ENCODE assay signal across 8 cellular contexts in genomic region chr7:27095050-27095896, GRCh38. TPM values are rescaled to one million over a fixed set of nuclear protein-coding genes. Genes with fewer than 3 reads are reported as not detected.
DNase-seq lines count a peak whose midpoint lies in the region; ATAC-seq and TF ChIP-seq lines count a peak whose summit lies in the region.

No MANE protein-coding gene starts in this region.

- no peak overlapping the region for H3K23ac ChIP-seq in trophoblast cell (ENCODE audit: low read length)

- no CpG with 5 or more reads among the region's 33 CpGs for WGBS in trophoblast cell (ENCODE audit: extremely low coverage, insufficient coverage, insufficient read length)

- H4K91ac ChIP-seq in trophoblast cell (ENCODE audit: low read depth, low read length) = no peak overlapping the region

- peak overlapping the region; percentile 78 for H3K4me3 Mint-ChIP-seq in activated CD8-positive, alpha-beta memory T cell treated with anti-CD3 and anti-CD28 coated beads, Interleukin-2, amount 10 ng/mL, durations not matched to agents 7 days and 5 days
- peak overlapping the region; percentile 91 for H3K4me3 Mint-ChIP-seq in endothelial cell (ENCODE audit: unreplicated experiment)

- no peak overlapping the region for H2BK120ac ChIP-seq in trophoblast cell (ENCODE audit: insufficient read depth, low read length, poor library complexity)

- H3K14ac ChIP-seq in trophoblast cell (ENCODE audit: low read length) = no peak overlapping the region

- H3K27ac ChIP-seq in trophoblast cell (ENCODE audit: low read depth, low read length) = no peak overlapping the region

- no peak overlapping the region for H4K8ac ChIP-seq in trophoblast cell (ENCODE audit: low read depth, low read length)

- no peak overlapping the region for H4K12ac ChIP-seq in trophoblast cell (ENCODE audit: low read depth, low read length)

- no peak for TF ChIP-seq CTCF in endothelial cell (IDR thresholded peaks at IDR 0.05; ENCODE audit: unreplicated experiment)

- H3K4me1 Mint-ChIP-seq in activated CD8-positive, alpha-beta memory T cell treated with anti-CD3 and anti-CD28 coated beads, Interleukin-2, amount 10 ng/mL, durations not matched to agents 7 days and 5 days = peaks cover 12% of the 10 kb centered on the region
- peaks cover 55% of the 10 kb centered on the region for H3K4me1 Mint-ChIP-seq in endothelial cell (ENCODE audit: unreplicated experiment)

- H3K4ac ChIP-seq in trophoblast cell (ENCODE audit: low read depth, low read length) = no peak overlapping the region

- H3K36me3 ChIP-seq in NT2/D1 (ENCODE audit: insufficient read depth, insufficient read length, low read length) (peaks cover 9% of the 10 kb centered on the region), trophoblast cell (ENCODE audit: control insufficient read depth in 1 of 2, insufficient read depth in 2 of 2, low read length in 2 of 2) (no peaks in the 10 kb centered on the region)

- DNase-seq in activated CD8-positive, alpha-beta memory T cell treated with anti-CD3 and anti-CD28 coated beads, Interleukin-2, amount 10 ng/mL, durations not matched to agents 7 days and 5 days = peak; percentile 43
- DNase-seq in activated CD8-positive, alpha-beta memory T cell treated with anti-CD3 and anti-CD28 coated beads, Interleukin-2, amount 50 U/mL, for 48 hours = no peak
- DNase-seq in NT2/D1 (ENCODE audit: low read depth, low spot score) (no peak), endothelial cell (ENCODE audit: low spot score) (no peak), trophoblast cell (no peak), H4 (ENCODE audit: low spot score) (no peak), NCI-H1105 treated with DMSO at 0.1 percent for 48 hours (lab: John Stamatoyannopoulos, UW) (no peak)

- H3K27ac Mint-ChIP-seq in activated CD8-positive, alpha-beta memory T cell treated with anti-CD3 and anti-CD28 coated beads, Interleukin-2, amount 10 ng/mL, durations not matched to agents 7 days and 5 days = peak overlapping the region; percentile 65
- H3K27ac Mint-ChIP-seq in endothelial cell (ENCODE audit: unreplicated experiment) = no peak overlapping the region

- no peak overlapping the region for H2BK12ac ChIP-seq in trophoblast cell (ENCODE audit: low read length)

- H3K18ac ChIP-seq in trophoblast cell (ENCODE audit: low read length) = no peak overlapping the region

- no peaks in the 10 kb centered on the region for H3K79me2 ChIP-seq in trophoblast cell (ENCODE audit: control insufficient read depth, insufficient read depth, low read length, poor library complexity)

- H3K9ac ChIP-seq in NT2/D1 (ENCODE audit: insufficient read length, low read depth) = no peak overlapping the region
- H3K9ac ChIP-seq in trophoblast cell (ENCODE audit: low read length) = no peak overlapping the region

- CTCF ChIA-PET in activated CD8-positive, alpha-beta memory T cell treated with anti-CD3 and anti-CD28 coated beads, Interleukin-2, amount 10 ng/mL, durations not matched to agents 7 days and 5 days (lab: Charles Lee) = interaction anchor here (1.2 to 1.4 kb wide), 2 partner anchors 66 to 414 kb away, joined by 3 to 4 read pairs; no protein-coding TSS in a partner anchor

- H3K79me1 ChIP-seq in trophoblast cell (ENCODE audit: low read length) = no peaks in the 10 kb centered on the region

- peak overlapping the region; percentile 72 for H3K4me2 ChIP-seq in trophoblast cell (ENCODE audit: low read length)

- H3K4me1 ChIP-seq in NT2/D1 (ENCODE audit: insufficient read depth, insufficient read length) (peaks cover 11% of the 10 kb centered on the region), trophoblast cell (ENCODE audit: control insufficient read depth in 1 of 2, insufficient read depth in 2 of 2, low read length in 2 of 2) (peaks cover 11% of the 10 kb centered on the region in 2 experiments)

- H3K4me3 ChIP-seq in NT2/D1 (ENCODE audit: insufficient read length, low read depth) (peak overlapping the region; percentile 60), trophoblast cell (ENCODE audit: low read depth, low read length) (peak overlapping the region; percentile 8)

- H3K27me3 ChIP-seq in NT2/D1 (ENCODE audit: insufficient read depth, insufficient read length) (peaks cover 81% of the 10 kb centered on the region), trophoblast cell (ENCODE audit: insufficient read depth, low read length) (peaks cover 78% of the 10 kb centered on the region)

- ATAC-seq in activated CD8-positive, alpha-beta memory T cell treated with anti-CD3 and anti-CD28 coated beads, Interleukin-2, amount 10 ng/mL, durations not matched to agents 7 days and 5 days = peak; percentile 17
- ATAC-seq in GM21367 (IDR thresholded peaks at IDR 0.05; ENCODE audit: unreplicated experiment) = no peak

- H3K9me3 Mint-ChIP-seq in activated CD8-positive, alpha-beta memory T cell treated with anti-CD3 and anti-CD28 coated beads, Interleukin-2, amount 10 ng/mL, durations not matched to agents 7 days and 5 days (ENCODE audit: low read depth) = no peaks in the 10 kb centered on the region
- no peaks in the 10 kb centered on the region for H3K9me3 Mint-ChIP-seq in endothelial cell (ENCODE audit: unreplicated experiment)

- peaks cover 6% of the 10 kb centered on the region for H3K36me3 Mint-ChIP-seq in activated CD8-positive, alpha-beta memory T cell treated with anti-CD3 and anti-CD28 coated beads, Interleukin-2, amount 10 ng/mL, durations not matched to agents 7 days and 5 days
- H3K36me3 Mint-ChIP-seq in endothelial cell (ENCODE audit: low read depth, unreplicated experiment) = peaks cover 12% of the 10 kb centered on the region

- no peak overlapping the region for H2BK5ac ChIP-seq in trophoblast cell (ENCODE audit: low read depth, low read length, poor library complexity)

- H2AK5ac ChIP-seq in trophoblast cell (ENCODE audit: low read length) = no peak overlapping the region

- H3K27me3 Mint-ChIP-seq in activated CD8-positive, alpha-beta memory T cell treated with anti-CD3 and anti-CD28 coated beads, Interleukin-2, amount 10 ng/mL, durations not matched to agents 7 days and 5 days = peaks cover 87% of the 10 kb centered on the region
- peaks cover 43% of the 10 kb centered on the region for H3K27me3 Mint-ChIP-seq in endothelial cell (ENCODE audit: unreplicated experiment)

- H3K9me3 ChIP-seq in NT2/D1 (ENCODE audit: insufficient read depth, low read length) (no peaks in the 10 kb centered on the region), trophoblast cell (ENCODE audit: insufficient read depth, low read depth, low read length) (peaks cover 13% of the 10 kb centered on the region)

- no peak overlapping the region for H2AFZ ChIP-seq in trophoblast cell (ENCODE audit: insufficient read depth, low read length, poor library complexity)

RNA-seq across cellular contexts. Expression of gene HOXA1, which starts 0.5 kb away (rescaled TPM):
- total RNA-seq in activated CD8-positive, alpha-beta memory T cell treated with anti-CD3 and anti-CD28 coated beads, Interleukin-2, amount 10 ng/mL, durations not matched to agents 7 days and 5 days = under 1 TPM; 0.28 to 0.76 TPM
- 3.5 TPM for total RNA-seq in endothelial cell (ENCODE audit: unreplicated experiment)
- polyA plus RNA-seq in trophoblast cell (2013) = 0.05 and 0.06 TPM in 2 replicates
- total RNA-seq in H4 (2014; rRNA removed; shearing (Covaris generic)) = 1.2 and 3.0 TPM in 2 replicates

RNA-seq across cellular contexts. Expression of gene HOXA2, which starts 7.2 kb away (rescaled TPM):
- not detected for total RNA-seq in activated CD8-positive, alpha-beta memory T cell treated with anti-CD3 and anti-CD28 coated beads, Interleukin-2, amount 10 ng/mL, durations not matched to agents 7 days and 5 days
- total RNA-seq in endothelial cell (ENCODE audit: unreplicated experiment) = 1.1 TPM
- polyA plus RNA-seq in trophoblast cell (2013) = not detected in 2 replicates
- 1.2 TPM in 1 of 2 replicates, not detected in the other for total RNA-seq in H4 (2014; rRNA removed; shearing (Covaris generic))

RNA-seq across cellular contexts. Expression of gene HOXA4, which starts 35.3 kb away (rescaled TPM):
- total RNA-seq in activated CD8-positive, alpha-beta memory T cell treated with anti-CD3 and anti-CD28 coated beads, Interleukin-2, amount 10 ng/mL, durations not matched to agents 7 days and 5 days = not detected
- 0.31 TPM for total RNA-seq in endothelial cell (ENCODE audit: unreplicated experiment)
- polyA plus RNA-seq in trophoblast cell (2013) = 0.03 TPM in 1 of 2 replicates, not detected in the other
- 0.88 and 1.2 TPM in 2 replicates for total RNA-seq in H4 (2014; rRNA removed; shearing (Covaris generic))

RNA-seq across cellular contexts. Expression of gene HOXA5, which starts 48.2 kb away (rescaled TPM):
- total RNA-seq in activated CD8-positive, alpha-beta memory T cell treated with anti-CD3 and anti-CD28 coated beads, Interleukin-2, amount 10 ng/mL, durations not matched to agents 7 days and 5 days = not detected
- total RNA-seq in endothelial cell (ENCODE audit: unreplicated experiment) = 0.59 TPM
- polyA plus RNA-seq in trophoblast cell (2013) = not detected in 2 replicates
- total RNA-seq in H4 (2014; rRNA removed; shearing (Covaris generic)) = 3.6 and 8.0 TPM in 2 replicates

RNA-seq across cellular contexts. Expression of gene HOXA6, which starts 52.3 kb away (rescaled TPM):
- total RNA-seq in activated CD8-positive, alpha-beta memory T cell treated with anti-CD3 and anti-CD28 coated beads, Interleukin-2, amount 10 ng/mL, durations not matched to agents 7 days and 5 days = not detected
- total RNA-seq in endothelial cell (ENCODE audit: unreplicated experiment) = not detected
- polyA plus RNA-seq in trophoblast cell (2013) = not detected in 2 replicates
- total RNA-seq in H4 (2014; rRNA removed; shearing (Covaris generic)) = 0.64 and 0.70 TPM in 2 replicates
